In genomic region chr2:20597868-20598183, GRCh38 we compare ENCODE assay signal across 12 cellular contexts. TPM values are rescaled to one million over a fixed set of nuclear protein-coding genes. Genes with fewer than 3 reads are reported as not detected.
A peak's percentile ranks its signal among the peaks of the same experiment; 100 is the strongest.
DNase-seq lines count a peak whose midpoint lies in the region; ATAC-seq, FAIRE-seq and TF ChIP-seq lines count a peak whose summit lies in the region.
"Had no signal": no experiment of that assay in that cellular context is flagged by ENCODE, and none has a peak within 500 bp of the region (broad histone marks: within the 10 kb centered on the region; RNA-seq: fewer than 3 reads in every experiment).

No MANE protein-coding gene starts in this region.

- 87% methylated on average over 6 of the region's 6 CpGs for WGBS in esophagus muscularis mucosa
- 80% methylated on average over 1 of the region's 6 CpGs; no CpG with 5 or more reads in 1 of the 2 experiments for WGBS in mesodermal cell (ENCODE audit: insufficient coverage in 2 of 2), 2 experiments
- WGBS in suprapubic skin, result 83% methylated on average over 6 of the region's 6 CpGs

- H3K9me3 ChIP-seq in esophagus muscularis mucosa (no peaks in the 10 kb centered on the region), mesodermal cell (ENCODE audit: control insufficient read depth, low read length) (no peaks in the 10 kb centered on the region), suprapubic skin (no peaks in the 10 kb centered on the region)

- no peak overlapping the region for H3K27ac Mint-ChIP-seq in activated CD8-positive, alpha-beta memory T cell treated with anti-CD3 and anti-CD28 coated beads, Interleukin-2, amount 10 ng/mL, durations not matched to agents 7 days and 5 days
- H3K27ac Mint-ChIP-seq: activated CD4-positive, alpha-beta T cell treated with anti-CD3 and anti-CD28 coated beads for 36 hours had no signal

- H3K4me3 ChIP-seq in esophagus muscularis mucosa, result no peak overlapping the region
- H3K4me3 ChIP-seq in mesodermal cell (ENCODE audit: extremely low read depth, insufficient read depth, low read length, poor library complexity, severe bottlenecking), result no peak overlapping the region
- no peak overlapping the region for H3K4me3 ChIP-seq in suprapubic skin

- DNase-seq in esophagus muscularis mucosa (ENCODE audit: extremely low spot score), result no peak
- DNase-seq in suprapubic skin (ENCODE audit: low spot score in 2 of 2), result peak; percentile 48 to 56
- DNase-seq in activated CD8-positive, alpha-beta memory T cell treated with anti-CD3 and anti-CD28 coated beads, Interleukin-2, amount 10 ng/mL, durations not matched to agents 7 days and 5 days, result no peak
- DNase-seq in H54 (ENCODE audit: insufficient read length, low spot score), result no peak
- no peak for DNase-seq in superior temporal gyrus (ENCODE audit: extremely low spot score)
- DNase-seq: activated CD4-positive, alpha-beta T cell treated with anti-CD3 and anti-CD28 coated beads for 36 hours; activated gamma-delta T cell; CD4-positive, CD25-positive, alpha-beta regulatory T cell had no signal

- no peaks in the 10 kb centered on the region for H3K36me3 Mint-ChIP-seq in activated CD8-positive, alpha-beta memory T cell treated with anti-CD3 and anti-CD28 coated beads, Interleukin-2, amount 10 ng/mL, durations not matched to agents 7 days and 5 days

- no peak for TF ChIP-seq CTCF in VCaP (conservative IDR thresholded peaks at IDR 0.05)
- TF ChIP-seq CTCF in esophagus muscularis mucosa (IDR thresholded peaks at IDR 0.05), result no peak
- TF ChIP-seq CTCF in suprapubic skin (IDR thresholded peaks at IDR 0.05), result no peak

- H3K27ac ChIP-seq in VCaP, result peak overlapping the region; percentile 35
- H3K27ac ChIP-seq in esophagus muscularis mucosa (replicated peaks in 1 of 4), result peak overlapping the region; percentile 73 to 76 (median 74)
- H3K27ac ChIP-seq in mesodermal cell (ENCODE audit: low read depth, low read length, severe bottlenecking), result peak overlapping the region; percentile 79
- peak overlapping the region; percentile 49 for H3K27ac ChIP-seq in suprapubic skin

- CTCF ChIA-PET in activated CD8-positive, alpha-beta memory T cell treated with anti-CD3 and anti-CD28 coated beads, Interleukin-2, amount 10 ng/mL, durations not matched to agents 7 days and 5 days (lab: Charles Lee), result interaction anchor here (1.0 to 4.7 kb wide), 3 partner anchors 10 to 153 kb away, joined by 3 to 15 read pairs (median 3); no protein-coding TSS in a partner anchor

- FAIRE-seq in H54 (lab: Jason Lieb, UNC), result no peak
- FAIRE-seq: colon had no signal

- peaks cover 0 to 6% (median 1%) of the 10 kb centered on the region in 4 donors for H3K36me3 ChIP-seq in esophagus muscularis mucosa
- H3K36me3 ChIP-seq in mesodermal cell (ENCODE audit: control insufficient read depth, insufficient read depth, low read length), result no peaks in the 10 kb centered on the region
- H3K36me3 ChIP-seq in suprapubic skin, result no peaks in the 10 kb centered on the region

- H3K4me1 ChIP-seq in esophagus muscularis mucosa (peaks cover 68 to 82% (median 81%) of the 10 kb centered on the region in 4 donors), mesodermal cell (ENCODE audit: control insufficient read depth, insufficient read depth, low read length, poor library complexity, severe bottlenecking) (peaks cover 62% of the 10 kb centered on the region), suprapubic skin (peaks cover 55% of the 10 kb centered on the region)

- intact Hi-C loops in esophagus muscularis mucosa (cut with DNase I), result no loop called here

- TF ChIP-seq EP300 in esophagus muscularis mucosa (IDR thresholded peaks at IDR 0.05), result no peak
- no peak for TF ChIP-seq EP300 in suprapubic skin (IDR thresholded peaks at IDR 0.05)

- H3K4me1 Mint-ChIP-seq in activated CD8-positive, alpha-beta memory T cell treated with anti-CD3 and anti-CD28 coated beads, Interleukin-2, amount 10 ng/mL, durations not matched to agents 7 days and 5 days, result peaks cover 32% of the 10 kb centered on the region

- no peaks in the 10 kb centered on the region for H3K9me3 Mint-ChIP-seq in activated CD8-positive, alpha-beta memory T cell treated with anti-CD3 and anti-CD28 coated beads, Interleukin-2, amount 10 ng/mL, durations not matched to agents 7 days and 5 days (ENCODE audit: low read depth)

- no peaks in the 10 kb centered on the region for H3K27me3 Mint-ChIP-seq in activated CD8-positive, alpha-beta memory T cell treated with anti-CD3 and anti-CD28 coated beads, Interleukin-2, amount 10 ng/mL, durations not matched to agents 7 days and 5 days
- H3K27me3 Mint-ChIP-seq: activated CD4-positive, alpha-beta T cell treated with anti-CD3 and anti-CD28 coated beads for 36 hours; CD4-positive, CD25-positive, alpha-beta regulatory T cell had no signal

- H3K27me3 ChIP-seq in esophagus muscularis mucosa (no peaks in the 10 kb centered on the region), suprapubic skin (no peaks in the 10 kb centered on the region)

- no peak for ATAC-seq in activated CD8-positive, alpha-beta memory T cell treated with anti-CD3 and anti-CD28 coated beads, Interleukin-2, amount 10 ng/mL, durations not matched to agents 7 days and 5 days
- no peak for ATAC-seq in HG03280 (IDR thresholded peaks at IDR 0.05; ENCODE audit: unreplicated experiment)
- ATAC-seq: activated CD4-positive, alpha-beta T cell treated with anti-CD3 and anti-CD28 coated beads for 36 hours had no signal

- no peak overlapping the region for H3K4me3 Mint-ChIP-seq in activated CD8-positive, alpha-beta memory T cell treated with anti-CD3 and anti-CD28 coated beads, Interleukin-2, amount 10 ng/mL, durations not matched to agents 7 days and 5 days
- H3K4me3 Mint-ChIP-seq: activated CD4-positive, alpha-beta T cell treated with anti-CD3 and anti-CD28 coated beads for 36 hours; CD4-positive, CD25-positive, alpha-beta regulatory T cell had no signal

- TF ChIP-seq POLR2A in esophagus muscularis mucosa (IDR thresholded peaks at IDR 0.05; ENCODE audit: low read depth), result no peak
- TF ChIP-seq POLR2A in suprapubic skin (IDR thresholded peaks at IDR 0.05), result no peak
- TF ChIP-seq POLR2A in H54 (IDR thresholded peaks at IDR 0.05; ENCODE audit: low read depth, low read length), result no peak

RNA-seq across cellular contexts. Expression of gene HS1BP3, which starts 53.1 kb away (rescaled TPM):
- 10 to 100 TPM; 42.6 to 95.6 (median 60.0) TPM for total RNA-seq in esophagus muscularis mucosa
- 22.0 TPM for polyA plus RNA-seq in mesodermal cell (2013, experiment 1 of 2)
- 18.7 TPM for polyA plus RNA-seq in mesodermal cell (2013, experiment 2 of 2)
- total RNA-seq in suprapubic skin, result 10 to 100 TPM; 23.3 to 38.2 (median 34.2) TPM
- 10 to 100 TPM; 12.8 to 12.9 TPM for total RNA-seq in activated CD8-positive, alpha-beta memory T cell treated with anti-CD3 and anti-CD28 coated beads, Interleukin-2, amount 10 ng/mL, durations not matched to agents 7 days and 5 days

Comparison
In these comparisons a context has a peak if more than half of its experiments do, and no peak if none do; other contexts are left out.
1. DNase-seq: peak in suprapubic skin (2 of 2); none in esophagus muscularis mucosa (single experiment), activated CD8-positive, alpha-beta memory T cell treated with anti-CD3 and anti-CD28 coated beads, Interleukin-2, amount 10 ng/mL, durations not matched to agents 7 days and 5 days (single experiment), H54 (single experiment) and superior temporal gyrus (single experiment).
2. Peak in every context shown above with its lines, with median percentiles within 50 percentile points of each other: H3K27ac ChIP-seq.